Comparison of ENCODE assay signal across 10 cellular contexts in the genomic region with DNA sequence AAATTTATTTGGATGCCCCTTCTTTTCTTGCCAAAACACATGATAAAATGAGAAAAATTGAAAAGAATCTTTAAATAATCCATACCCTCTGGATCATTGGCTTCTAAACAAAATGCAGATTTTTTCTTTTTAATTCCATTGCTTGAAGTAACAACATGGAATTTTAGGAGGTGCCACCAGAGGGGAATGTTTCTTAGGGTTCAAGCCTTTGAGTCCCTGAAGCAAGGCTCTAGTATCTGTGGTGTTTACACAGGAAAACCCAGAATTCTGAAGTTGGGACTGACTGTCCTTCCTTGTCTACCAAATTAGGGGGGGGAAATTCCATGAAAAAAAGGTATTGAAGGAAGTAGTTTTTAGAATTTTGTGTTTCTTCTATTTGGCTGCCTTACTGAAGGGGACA.
DNase-seq lines count a peak whose midpoint lies in the region; ATAC-seq and TF ChIP-seq lines count a peak whose summit lies in the region.
"Had no signal": no experiment of that assay in that cellular context is flagged by ENCODE, and none has a peak within 500 bp of the region (broad histone marks: within the 10 kb centered on the region; RNA-seq: fewer than 3 reads in every experiment).

No MANE protein-coding gene starts in this region.

- no peak overlapping the region for H3K4me3 ChIP-seq in CD8-positive, alpha-beta T cell (ENCODE audit: low read depth, low read length)
- no peak overlapping the region for H3K4me3 ChIP-seq in LNCaP clone FGC (ENCODE audit: low read depth, low read length)
- H3K4me3 ChIP-seq in fibroblast of lung (replicated peaks in 1 of 4; ENCODE audit: control extremely low read depth in 1 of 4, insufficient read depth in 1 of 4, low read depth in 3 of 4, low read length in 4 of 4), result no peak overlapping the region
- H3K4me3 ChIP-seq in parathyroid adenoma (ENCODE audit: low read depth, low read length), result no peak overlapping the region
- H3K4me3 ChIP-seq: skin epidermis had no signal

- H3K9ac ChIP-seq in fibroblast of lung (ENCODE audit: insufficient read depth, low read length), result no peak overlapping the region
- no peak overlapping the region for H3K9ac ChIP-seq in parathyroid adenoma

- no peak overlapping the region for H3K4me2 ChIP-seq in fibroblast of lung (ENCODE audit: extremely low read depth, insufficient read depth, low read length)
- no peak overlapping the region for H3K4me2 ChIP-seq in parathyroid adenoma (ENCODE audit: low read length)

- H3K36me3 Mint-ChIP-seq in CD8-positive, alpha-beta T cell, result no peaks in the 10 kb centered on the region

- no peak for ATAC-seq in CD8-positive, alpha-beta T cell
- no peak for ATAC-seq in HG02970 (IDR thresholded peaks at IDR 0.05; ENCODE audit: low FRiP score, unreplicated experiment)

- no peaks in the 10 kb centered on the region for H3K9me3 Mint-ChIP-seq in CD8-positive, alpha-beta T cell
- H3K9me3 Mint-ChIP-seq: stimulated activated naive CD8-positive, alpha-beta T cell treated with anti-CD3 and anti-CD28 coated beads, Interleukin-15, Interleukin-2, amounts not matched to agents 100 ng/mL and 50 ng/mL, for 24 hours had no signal

- peaks cover 19% of the 10 kb centered on the region for H3K4me1 ChIP-seq in CD8-positive, alpha-beta T cell (ENCODE audit: insufficient read depth, low read length)
- H3K4me1 ChIP-seq in fibroblast of lung (ENCODE audit: control insufficient read depth, extremely low read depth, insufficient read depth, low read length), result no peaks in the 10 kb centered on the region
- H3K4me1 ChIP-seq in parathyroid adenoma, result peaks cover 4% of the 10 kb centered on the region

- H3K9me3 ChIP-seq in CD8-positive, alpha-beta T cell (ENCODE audit: low read length), result no peaks in the 10 kb centered on the region
- H3K9me3 ChIP-seq in fibroblast of lung (ENCODE audit: control insufficient read depth, insufficient read depth, low read depth, low read length) (no peaks in the 10 kb centered on the region), parathyroid adenoma (ENCODE audit: control insufficient read depth, low read length) (no peaks in the 10 kb centered on the region)

- CTCF ChIA-PET in CD8-positive, alpha-beta T cell (lab: Charles Lee), result interaction anchor here (1.0 kb wide), 1 partner anchor 383 kb away, joined by 4 read pairs; no protein-coding TSS in a partner anchor

- no peaks in the 10 kb centered on the region for H3K27me3 ChIP-seq in CD8-positive, alpha-beta T cell (ENCODE audit: insufficient read depth, low read length)
- H3K27me3 ChIP-seq in fibroblast of lung (ENCODE audit: control insufficient read depth, insufficient read depth, low read length) (no peaks in the 10 kb centered on the region), parathyroid adenoma (ENCODE audit: control insufficient read depth, insufficient read depth, low read length) (no peaks in the 10 kb centered on the region)

- DNase-seq in CD8-positive, alpha-beta T cell, result no peak
- no peak for DNase-seq in LNCaP clone FGC (ENCODE audit: low read depth)
- peak in 1 of 2 donors; percentile 52 for DNase-seq in fibroblast of lung (ENCODE audit: low read depth in 2 of 2)
- no peak for DNase-seq in NCI-H2196 (lab: John Stamatoyannopoulos, UW; ENCODE audit: unreplicated experiment)
- no peak for DNase-seq in amniotic stem cell (lab: John Stamatoyannopoulos, UW)
- DNase-seq: NCI-H187 treated with DMSO at 0.1 percent for 48 hours had no signal

- H2AFZ ChIP-seq in fibroblast of lung (ENCODE audit: low read length), result no peak overlapping the region
- H2AFZ ChIP-seq in parathyroid adenoma, result peak overlapping the region; percentile 55

- no peak overlapping the region for H3K4me3 Mint-ChIP-seq in CD8-positive, alpha-beta T cell
- H3K4me3 Mint-ChIP-seq: stimulated activated naive CD8-positive, alpha-beta T cell treated with anti-CD3 and anti-CD28 coated beads, Interleukin-15, Interleukin-2, amounts not matched to agents 100 ng/mL and 50 ng/mL, for 24 hours had no signal

- POLR2A ChIA-PET in CD8-positive, alpha-beta T cell (lab: Charles Lee), result interaction anchor here (0.6 to 1.6 kb wide), 6 partner anchors 8 to 383 kb away, joined by 3 to 17 read pairs (median 8); partner anchors contain the start of genes C5orf63, LMNB1 and MARCHF3

- H3K79me2 ChIP-seq in fibroblast of lung (ENCODE audit: control insufficient read depth, insufficient read depth, low read length) (no peaks in the 10 kb centered on the region), parathyroid adenoma (no peaks in the 10 kb centered on the region)

- no peak for TF ChIP-seq CTCF in CD8-positive, alpha-beta T cell (IDR thresholded peaks at IDR 0.05)
- peak; percentile 23 for TF ChIP-seq CTCF in LNCaP clone FGC (IDR thresholded peaks at IDR 0.05; ENCODE audit: control insufficient read depth, extremely low read depth, insufficient read depth)
- peak; percentile 20 to 31 for TF ChIP-seq CTCF in fibroblast of lung (conservative IDR thresholded peaks at IDR 0.05 in 1 of 2, IDR thresholded peaks at IDR 0.05 in 1 of 2; ENCODE audit: low read depth in 1 of 2, low read length in 2 of 2)
- no peak for TF ChIP-seq CTCF in parathyroid adenoma (IDR thresholded peaks at IDR 0.05)

- H3K4me1 Mint-ChIP-seq in CD8-positive, alpha-beta T cell (ENCODE audit: low read depth), result peaks cover 51% of the 10 kb centered on the region

- no peaks in the 10 kb centered on the region for H3K36me3 ChIP-seq in CD8-positive, alpha-beta T cell (ENCODE audit: insufficient read depth, low read length)
- no peaks in the 10 kb centered on the region for H3K36me3 ChIP-seq in fibroblast of lung (ENCODE audit: control insufficient read depth, insufficient read depth, low read length)
- no peaks in the 10 kb centered on the region for H3K36me3 ChIP-seq in parathyroid adenoma (ENCODE audit: control insufficient read depth, insufficient read depth, low read length)

- intact Hi-C loops in CD8-positive, alpha-beta T cell (cut with DNase I, micrococcal nuclease), result loop anchor here in 1 of 2 experiments (5.0 kb wide), 3 partner anchors 69 to 244 kb away; partner anchors contain the start of genes LMNB1 and PHAX

- peak overlapping the region; percentile 95 for H3K27ac Mint-ChIP-seq in CD8-positive, alpha-beta T cell

- H4K20me1 ChIP-seq in fibroblast of lung (ENCODE audit: control insufficient read depth, extremely low read depth, insufficient read depth, low read length), result no peaks in the 10 kb centered on the region

- H3K27me3 Mint-ChIP-seq in CD8-positive, alpha-beta T cell (ENCODE audit: low read depth), result no peaks in the 10 kb centered on the region
- H3K27me3 Mint-ChIP-seq: stimulated activated naive CD8-positive, alpha-beta T cell treated with anti-CD3 and anti-CD28 coated beads, Interleukin-15, Interleukin-2, amounts not matched to agents 100 ng/mL and 50 ng/mL, for 24 hours had no signal

- no peak overlapping the region for H3K27ac ChIP-seq in CD8-positive, alpha-beta T cell (ENCODE audit: low read depth, low read length)
- H3K27ac ChIP-seq in fibroblast of lung (ENCODE audit: insufficient read depth, low read length), result no peak overlapping the region
- no peak overlapping the region for H3K27ac ChIP-seq in parathyroid adenoma

Comparison
In these comparisons a context has a peak if more than half of its experiments do, and no peak if none do; other contexts are left out.
1. CTCF ChIP-seq: peak in LNCaP clone FGC (single experiment) and fibroblast of lung (2 of 2); none in CD8-positive, alpha-beta T cell (single experiment) and parathyroid adenoma (single experiment).